In genomic region chr1:904271-904950, GRCh38 we compare ENCODE assay signal across 9 cellular contexts. TPM values are rescaled to one million over a fixed set of nuclear protein-coding genes. Genes with fewer than 3 reads are reported as not detected.
DNase-seq lines count a peak whose midpoint lies in the region; ATAC-seq and TF ChIP-seq lines count a peak whose summit lies in the region.
"Had no signal": no experiment of that assay in that cellular context is flagged by ENCODE, and none has a peak within 500 bp of the region (broad histone marks: within the 10 kb centered on the region; RNA-seq: fewer than 3 reads in every experiment).

No MANE protein-coding gene starts in this region.

- POLR2A ChIA-PET in CD8-positive, alpha-beta T cell (lab: Charles Lee): interaction anchor here (1.0 kb wide), 1 partner anchor 42 kb away, joined by 3 read pairs; no protein-coding TSS in a partner anchor

- peaks cover 31% of the 10 kb centered on the region for H3K27me3 Mint-ChIP-seq in CD8-positive, alpha-beta T cell (ENCODE audit: low read depth)

- H3K36me3 ChIP-seq in CD8-positive, alpha-beta T cell (ENCODE audit: insufficient read depth, low read length): no peaks in the 10 kb centered on the region
- peaks cover 14% of the 10 kb centered on the region for H3K36me3 ChIP-seq in WERI-Rb-1

- H3K36me3 Mint-ChIP-seq in CD8-positive, alpha-beta T cell: no peaks in the 10 kb centered on the region

- H3K27me3 ChIP-seq in CD8-positive, alpha-beta T cell (ENCODE audit: insufficient read depth, low read length): peaks cover 6% of the 10 kb centered on the region
- H3K27me3 ChIP-seq in WERI-Rb-1 (ENCODE audit: insufficient read depth, low read depth, severe bottlenecking): no peaks in the 10 kb centered on the region

- H3K4me3 Mint-ChIP-seq in CD8-positive, alpha-beta T cell: peak overlapping the region; percentile 74

- no peak overlapping the region for H3K27ac Mint-ChIP-seq in CD8-positive, alpha-beta T cell

- CTCF ChIA-PET in CD8-positive, alpha-beta T cell (lab: Charles Lee): interaction anchor here (0.7 to 3.4 kb wide), 11 partner anchors 9 to 1887 kb away, joined by 3 to 15 read pairs (median 3); partner anchors contain the start of gene PERM1

- intact Hi-C loops in CD8-positive, alpha-beta T cell (cut with DNase I, micrococcal nuclease): loop anchor here (1.0 to 10.0 kb wide), 4 partner anchors 34 to 160 kb away; partner anchors contain the start of gene NOC2L (in 1 of the 2)

- H3K9me3 ChIP-seq in CD8-positive, alpha-beta T cell (ENCODE audit: low read length): no peaks in the 10 kb centered on the region
- H3K9me3 ChIP-seq in WERI-Rb-1 (ENCODE audit: severe bottlenecking): no peaks in the 10 kb centered on the region

- no peak overlapping the region for H3K27ac ChIP-seq in CD8-positive, alpha-beta T cell (ENCODE audit: low read depth, low read length)
- peak overlapping the region; percentile 74 for H3K27ac ChIP-seq in WERI-Rb-1

- no peaks in the 10 kb centered on the region for H3K9me3 Mint-ChIP-seq in CD8-positive, alpha-beta T cell

- H3K4me1 Mint-ChIP-seq in CD8-positive, alpha-beta T cell (ENCODE audit: low read depth): peaks cover 9% of the 10 kb centered on the region

- peaks cover 13% of the 10 kb centered on the region for H3K4me1 ChIP-seq in CD8-positive, alpha-beta T cell (ENCODE audit: insufficient read depth, low read length)

- TF ChIP-seq CTCF in CD8-positive, alpha-beta T cell (IDR thresholded peaks at IDR 0.05): peak; percentile 71
- TF ChIP-seq CTCF in WERI-Rb-1 (IDR thresholded peaks at IDR 0.05; ENCODE audit: low read depth, low read length): peak; percentile 80

- peak; percentile 70 to 93 (median 81) for DNase-seq in CD8-positive, alpha-beta T cell
- DNase-seq in NCI-H1694 treated with DMSO at 0.1 percent for 48 hours (lab: John Stamatoyannopoulos, UW) (peak; percentile 20), WERI-Rb-1 (peak; percentile 80), brain pericyte (ENCODE audit: low read depth, low spot score) (peak; percentile 51), iris pigment epithelial cell (ENCODE audit: low read depth) (peak; percentile 86)
- peak; percentile 68 to 80 for DNase-seq in stimulated activated CD4-positive, alpha-beta T cell treated with anti-CD3 and anti-CD28 coated beads, Interleukin-1b, Interleukin-23, amount 100 ng/mL, for 1 hour (ENCODE audit: low read depth in 2 of 2)

- ATAC-seq in CD8-positive, alpha-beta T cell: peak; percentile 93
- ATAC-seq in GM21825 (IDR thresholded peaks at IDR 0.05; ENCODE audit: unreplicated experiment) (peak; percentile 45), HG03342 (IDR thresholded peaks at IDR 0.05; ENCODE audit: unreplicated experiment) (no peak)

- H3K4me3 ChIP-seq in CD8-positive, alpha-beta T cell (ENCODE audit: low read depth, low read length): peak overlapping the region; percentile 27
- H3K4me3 ChIP-seq in WERI-Rb-1 (ENCODE audit: low read depth, low read length): peak overlapping the region; percentile 46

RNA-seq across cellular contexts. Expression of gene SAMD11, which starts 19.3 kb away (rescaled TPM):
- not detected for total RNA-seq in CD8-positive, alpha-beta T cell
- total RNA-seq: activated CD8-positive, alpha-beta memory T cell treated with anti-CD3 and anti-CD28 coated beads for 36 hours had no signal

RNA-seq across cellular contexts. Expression of gene NOC2L, which starts 54.6 kb away (rescaled TPM):
- 10 to 100 TPM; 54.0 to 54.7 TPM for total RNA-seq in CD8-positive, alpha-beta T cell

RNA-seq across cellular contexts. Expression of gene KLHL17, which starts 56.0 kb away (rescaled TPM):
- total RNA-seq in CD8-positive, alpha-beta T cell: 10 to 100 TPM; 15.2 to 16.1 TPM

Comparison
In these comparisons a context has a peak if more than half of its experiments do, and no peak if none do; other contexts are left out.
1. DNase-seq: peak in every context shown above with its lines; median percentile 86 in iris pigment epithelial cell; 81 in CD8-positive, alpha-beta T cell; 80 in WERI-Rb-1; 74 in stimulated activated CD4-positive, alpha-beta T cell treated with anti-CD3 and anti-CD28 coated beads, Interleukin-1b, Interleukin-23, amount 100 ng/mL, for 1 hour; 51 in brain pericyte; 20 in NCI-H1694 treated with DMSO at 0.1 percent for 48 hours.